1 cellular context compared by ENCODE assay signal in genomic region chr17:66713533-66714042, GRCh38.
TF ChIP-seq lines count a peak whose summit lies in the region.

No MANE protein-coding gene starts in this region.

TF ChIP-seq in GM12878, 131 proteins besides CTCF, POLR2A, EP300 and RAD21 (continued from another document and continues in another):
- TF ChIP-seq ZNF687 (IDR thresholded peaks at IDR 0.05) = peak; percentile 97
- TF ChIP-seq YBX1 (IDR thresholded peaks at IDR 0.05) = no peak
- TF ChIP-seq FOS (IDR thresholded peaks at IDR 0.05; ENCODE audit: borderline replicate concordance, extremely low read depth, insufficient read length) = no peak
- TF ChIP-seq TARDBP (IDR thresholded peaks at IDR 0.05; ENCODE audit: borderline replicate concordance) = no peak
- TF ChIP-seq ZNF24 (IDR thresholded peaks at IDR 0.05) = peak; percentile 77; the same call in 1 of the 2 replicates
- peak; percentile 80; the same call in 1 of the 2 replicates for TF ChIP-seq ZBED1 (IDR thresholded peaks at IDR 0.05; ENCODE audit: borderline replicate concordance)
- TF ChIP-seq POLR2AphosphoS5 (IDR thresholded peaks at IDR 0.05; ENCODE audit: low read length) = no peak
- TF ChIP-seq TCF3 (IDR thresholded peaks at IDR 0.05; ENCODE audit: borderline replicate concordance, insufficient read depth, low read depth, low read length) = no peak
- no peak for TF ChIP-seq HCFC1 (IDR thresholded peaks at IDR 0.05; ENCODE audit: low read length)
- TF ChIP-seq ATF7 (IDR thresholded peaks at IDR 0.05; ENCODE audit: low read depth) = peak; percentile 97
- TF ChIP-seq TBL1XR1 (IDR thresholded peaks at IDR 0.05; ENCODE audit: low read depth, low read length) = peak; percentile 83; the same call in 1 of the 2 replicates
- no peak for TF ChIP-seq SMC3 (IDR thresholded peaks at IDR 0.05; ENCODE audit: borderline replicate concordance, low read length)
- peak; percentile 98 for TF ChIP-seq IKZF1 (conservative IDR thresholded peaks at IDR 0.05)
- TF ChIP-seq SPI1 (IDR thresholded peaks at IDR 0.05; ENCODE audit: borderline replicate concordance, insufficient read depth, low read depth, low read length) = 0 out of 2 replicates have a peak, but pooled peaks have one; percentile 5
- TF ChIP-seq CREB1 (IDR thresholded peaks at IDR 0.05; ENCODE audit: low read depth) = peak; percentile 46; the same call in 1 of the 2 replicates
- TF ChIP-seq CBX5 (IDR thresholded peaks at IDR 0.05; ENCODE audit: low read depth) = peak; percentile 78; the same call in 1 of the 2 replicates
- TF ChIP-seq, protein P1, sequence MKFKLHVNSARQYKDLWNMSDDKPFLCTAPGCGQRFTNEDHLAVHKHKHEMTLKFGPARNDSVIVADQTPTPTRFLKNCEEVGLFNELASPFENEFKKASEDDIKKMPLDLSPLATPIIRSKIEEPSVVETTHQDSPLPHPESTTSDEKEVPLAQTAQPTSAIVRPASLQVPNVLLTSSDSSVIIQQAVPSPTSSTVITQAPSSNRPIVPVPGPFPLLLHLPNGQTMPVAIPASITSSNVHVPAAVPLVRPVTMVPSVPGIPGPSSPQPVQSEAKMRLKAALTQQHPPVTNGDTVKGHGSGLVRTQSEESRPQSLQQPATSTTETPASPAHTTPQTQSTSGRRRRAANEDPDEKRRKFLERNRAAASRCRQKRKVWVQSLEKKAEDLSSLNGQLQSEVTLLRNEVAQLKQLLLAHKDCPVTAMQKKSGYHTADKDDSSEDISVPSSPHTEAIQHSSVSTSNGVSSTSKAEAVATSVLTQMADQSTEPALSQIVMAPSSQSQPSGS (IDR thresholded peaks at IDR 0.05; ENCODE audit: low read length) = peak; percentile 97
- no peak for TF ChIP-seq RELA (IDR thresholded peaks at IDR 0.05; ENCODE audit: borderline replicate concordance, partially characterized antibody)
- TF ChIP-seq, protein P2, sequence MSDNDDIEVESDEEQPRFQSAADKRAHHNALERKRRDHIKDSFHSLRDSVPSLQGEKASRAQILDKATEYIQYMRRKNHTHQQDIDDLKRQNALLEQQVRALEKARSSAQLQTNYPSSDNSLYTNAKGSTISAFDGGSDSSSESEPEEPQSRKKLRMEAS (IDR thresholded peaks at IDR 0.05; ENCODE audit: low read depth, low read length) = no peak; the same call in 1 of the 2 replicates
- TF ChIP-seq PBX3 (IDR thresholded peaks at IDR 0.05; ENCODE audit: insufficient replicate concordance, low read depth, low read length) = peak; percentile 48
- TF ChIP-seq, protein P3, sequence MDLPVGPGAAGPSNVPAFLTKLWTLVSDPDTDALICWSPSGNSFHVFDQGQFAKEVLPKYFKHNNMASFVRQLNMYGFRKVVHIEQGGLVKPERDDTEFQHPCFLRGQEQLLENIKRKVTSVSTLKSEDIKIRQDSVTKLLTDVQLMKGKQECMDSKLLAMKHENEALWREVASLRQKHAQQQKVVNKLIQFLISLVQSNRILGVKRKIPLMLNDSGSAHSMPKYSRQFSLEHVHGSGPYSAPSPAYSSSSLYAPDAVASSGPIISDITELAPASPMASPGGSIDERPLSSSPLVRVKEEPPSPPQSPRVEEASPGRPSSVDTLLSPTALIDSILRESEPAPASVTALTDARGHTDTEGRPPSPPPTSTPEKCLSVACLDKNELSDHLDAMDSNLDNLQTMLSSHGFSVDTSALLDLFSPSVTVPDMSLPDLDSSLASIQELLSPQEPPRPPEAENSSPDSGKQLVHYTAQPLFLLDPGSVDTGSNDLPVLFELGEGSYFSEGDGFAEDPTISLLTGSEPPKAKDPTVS (IDR thresholded peaks at IDR 0.05; ENCODE audit: low read depth, low read length) = no peak
- no peak for TF ChIP-seq SREBF1 (IDR thresholded peaks at IDR 0.05; ENCODE audit: low read length)
- no peak for TF ChIP-seq EZH2 (IDR thresholded peaks at IDR 0.05; ENCODE audit: borderline replicate concordance, control insufficient read depth, low read depth, low read length)
- TF ChIP-seq ETV6 (conservative IDR thresholded peaks at IDR 0.05 in 1 of 2, IDR thresholded peaks at IDR 0.05 in 1 of 2; ENCODE audit: borderline replicate concordance in 1 of 2, low read depth in 1 of 2) = peak in 1 of 2 experiments; percentile 69; a peak in 1 of 4 replicates
- no peak for TF ChIP-seq HDAC6 (IDR thresholded peaks at IDR 0.05; ENCODE audit: unreplicated experiment)
- no peak for TF ChIP-seq SREBF2 (IDR thresholded peaks at IDR 0.05; ENCODE audit: low read length)
- TF ChIP-seq NBN (IDR thresholded peaks at IDR 0.05) = peak; percentile 82
- TF ChIP-seq, protein P4, sequence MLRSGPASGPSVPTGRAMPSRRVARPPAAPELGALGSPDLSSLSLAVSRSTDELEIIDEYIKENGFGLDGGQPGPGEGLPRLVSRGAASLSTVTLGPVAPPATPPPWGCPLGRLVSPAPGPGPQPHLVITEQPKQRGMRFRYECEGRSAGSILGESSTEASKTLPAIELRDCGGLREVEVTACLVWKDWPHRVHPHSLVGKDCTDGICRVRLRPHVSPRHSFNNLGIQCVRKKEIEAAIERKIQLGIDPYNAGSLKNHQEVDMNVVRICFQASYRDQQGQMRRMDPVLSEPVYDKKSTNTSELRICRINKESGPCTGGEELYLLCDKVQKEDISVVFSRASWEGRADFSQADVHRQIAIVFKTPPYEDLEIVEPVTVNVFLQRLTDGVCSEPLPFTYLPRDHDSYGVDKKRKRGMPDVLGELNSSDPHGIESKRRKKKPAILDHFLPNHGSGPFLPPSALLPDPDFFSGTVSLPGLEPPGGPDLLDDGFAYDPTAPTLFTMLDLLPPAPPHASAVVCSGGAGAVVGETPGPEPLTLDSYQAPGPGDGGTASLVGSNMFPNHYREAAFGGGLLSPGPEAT (IDR thresholded peaks at IDR 0.05; ENCODE audit: low read depth) = peak; percentile 96
- TF ChIP-seq, protein P5, sequence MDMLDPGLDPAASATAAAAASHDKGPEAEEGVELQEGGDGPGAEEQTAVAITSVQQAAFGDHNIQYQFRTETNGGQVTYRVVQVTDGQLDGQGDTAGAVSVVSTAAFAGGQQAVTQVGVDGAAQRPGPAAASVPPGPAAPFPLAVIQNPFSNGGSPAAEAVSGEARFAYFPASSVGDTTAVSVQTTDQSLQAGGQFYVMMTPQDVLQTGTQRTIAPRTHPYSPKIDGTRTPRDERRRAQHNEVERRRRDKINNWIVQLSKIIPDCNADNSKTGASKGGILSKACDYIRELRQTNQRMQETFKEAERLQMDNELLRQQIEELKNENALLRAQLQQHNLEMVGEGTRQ (IDR thresholded peaks at IDR 0.05; ENCODE audit: borderline replicate concordance, low read depth, low read length) = no peak
- TF ChIP-seq, protein P6, sequence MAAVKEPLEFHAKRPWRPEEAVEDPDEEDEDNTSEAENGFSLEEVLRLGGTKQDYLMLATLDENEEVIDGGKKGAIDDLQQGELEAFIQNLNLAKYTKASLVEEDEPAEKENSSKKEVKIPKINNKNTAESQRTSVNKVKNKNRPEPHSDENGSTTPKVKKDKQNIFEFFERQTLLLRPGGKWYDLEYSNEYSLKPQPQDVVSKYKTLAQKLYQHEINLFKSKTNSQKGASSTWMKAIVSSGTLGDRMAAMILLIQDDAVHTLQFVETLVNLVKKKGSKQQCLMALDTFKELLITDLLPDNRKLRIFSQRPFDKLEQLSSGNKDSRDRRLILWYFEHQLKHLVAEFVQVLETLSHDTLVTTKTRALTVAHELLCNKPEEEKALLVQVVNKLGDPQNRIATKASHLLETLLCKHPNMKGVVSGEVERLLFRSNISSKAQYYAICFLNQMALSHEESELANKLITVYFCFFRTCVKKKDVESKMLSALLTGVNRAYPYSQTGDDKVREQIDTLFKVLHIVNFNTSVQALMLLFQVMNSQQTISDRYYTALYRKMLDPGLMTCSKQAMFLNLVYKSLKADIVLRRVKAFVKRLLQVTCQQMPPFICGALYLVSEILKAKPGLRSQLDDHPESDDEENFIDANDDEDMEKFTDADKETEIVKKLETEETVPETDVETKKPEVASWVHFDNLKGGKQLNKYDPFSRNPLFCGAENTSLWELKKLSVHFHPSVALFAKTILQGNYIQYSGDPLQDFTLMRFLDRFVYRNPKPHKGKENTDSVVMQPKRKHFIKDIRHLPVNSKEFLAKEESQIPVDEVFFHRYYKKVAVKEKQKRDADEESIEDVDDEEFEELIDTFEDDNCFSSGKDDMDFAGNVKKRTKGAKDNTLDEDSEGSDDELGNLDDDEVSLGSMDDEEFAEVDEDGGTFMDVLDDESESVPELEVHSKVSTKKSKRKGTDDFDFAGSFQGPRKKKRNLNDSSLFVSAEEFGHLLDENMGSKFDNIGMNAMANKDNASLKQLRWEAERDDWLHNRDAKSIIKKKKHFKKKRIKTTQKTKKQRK (IDR thresholded peaks at IDR 0.05; ENCODE audit: low read depth, low read length) = no peak
- peak; percentile 63 for TF ChIP-seq SP1 (IDR thresholded peaks at IDR 0.05; ENCODE audit: low read depth, low read length)
- peak; percentile 98 for TF ChIP-seq BCL11A (IDR thresholded peaks at IDR 0.05; ENCODE audit: low read depth, low read length)
- TF ChIP-seq, protein P7, sequence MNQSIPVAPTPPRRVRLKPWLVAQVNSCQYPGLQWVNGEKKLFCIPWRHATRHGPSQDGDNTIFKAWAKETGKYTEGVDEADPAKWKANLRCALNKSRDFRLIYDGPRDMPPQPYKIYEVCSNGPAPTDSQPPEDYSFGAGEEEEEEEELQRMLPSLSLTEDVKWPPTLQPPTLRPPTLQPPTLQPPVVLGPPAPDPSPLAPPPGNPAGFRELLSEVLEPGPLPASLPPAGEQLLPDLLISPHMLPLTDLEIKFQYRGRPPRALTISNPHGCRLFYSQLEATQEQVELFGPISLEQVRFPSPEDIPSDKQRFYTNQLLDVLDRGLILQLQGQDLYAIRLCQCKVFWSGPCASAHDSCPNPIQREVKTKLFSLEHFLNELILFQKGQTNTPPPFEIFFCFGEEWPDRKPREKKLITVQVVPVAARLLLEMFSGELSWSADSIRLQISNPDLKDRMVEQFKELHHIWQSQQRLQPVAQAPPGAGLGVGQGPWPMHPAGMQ (IDR thresholded peaks at IDR 0.05; ENCODE audit: borderline replicate concordance) = no peak; the same call in 1 of the 2 replicates
- peak; percentile 98 for TF ChIP-seq MEF2A (IDR thresholded peaks at IDR 0.05; ENCODE audit: insufficient read depth, low read depth, low read length)
- no peak for TF ChIP-seq KDM1A (IDR thresholded peaks at IDR 0.05; ENCODE audit: borderline replicate concordance)
- TF ChIP-seq ZNF622 (IDR thresholded peaks at IDR 0.05) = no peak
- 0 out of 2 replicates have a peak, but pooled peaks have one; percentile 86 for TF ChIP-seq RCOR1 (conservative IDR thresholded peaks at IDR 0.05; ENCODE audit: low read depth, low read length)
- peak; percentile 94 for TF ChIP-seq NFIC (IDR thresholded peaks at IDR 0.05; ENCODE audit: low read depth, low read length)
- TF ChIP-seq SMAD1 (IDR thresholded peaks at IDR 0.05; ENCODE audit: low read depth, partially characterized antibody) = peak; percentile 70
- no peak for TF ChIP-seq SUZ12 (IDR thresholded peaks at IDR 0.05; ENCODE audit: unreplicated experiment)
- no peak for TF ChIP-seq NR2C2 (IDR thresholded peaks at IDR 0.05; ENCODE audit: borderline replicate concordance, control insufficient read depth, insufficient read length, low read depth)
- peak; percentile 88 for TF ChIP-seq PAX5 (IDR thresholded peaks at IDR 0.05; ENCODE audit: borderline replicate concordance, low read depth, low read length)
- TF ChIP-seq ZNF207 (IDR thresholded peaks at IDR 0.05; ENCODE audit: borderline replicate concordance) = no peak
- TF ChIP-seq FOXM1 (IDR thresholded peaks at IDR 0.05; ENCODE audit: low read depth, low read length) = peak; percentile 96
- no peak for TF ChIP-seq CHD1 (IDR thresholded peaks at IDR 0.05; ENCODE audit: low read depth, low read length)
- no peak for TF ChIP-seq ATF3 (IDR thresholded peaks at IDR 0.05; ENCODE audit: borderline replicate concordance, extremely low read depth, low read depth, low read length)
- TF ChIP-seq ZNF274 (IDR thresholded peaks at IDR 0.05; ENCODE audit: insufficient read depth, insufficient read length) = no peak
